Comparison of ENCODE assay signal across 8 cellular contexts in genomic region chr12:49111206-49111605, GRCh38. TPM values are rescaled to one million over a fixed set of nuclear protein-coding genes. Genes with fewer than 3 reads are reported as not detected.
DNase-seq lines count a peak whose midpoint lies in the region; ATAC-seq, FAIRE-seq and TF ChIP-seq lines count a peak whose summit lies in the region.

No MANE protein-coding gene starts in this region.

- peaks cover 15% of the 10 kb centered on the region for H3K4me1 ChIP-seq in A549
- peaks cover 6 to 29% of the 10 kb centered on the region in 2 experiments; a peak in 3 of 4 replicates for H3K4me1 ChIP-seq in HCT116 (ENCODE audit: control insufficient read depth in 1 of 2, insufficient read depth in 2 of 2, low read length in 2 of 2)
- peaks cover 4% of the 10 kb centered on the region for H3K4me1 ChIP-seq in mesendoderm (ENCODE audit: control insufficient read depth, low read depth, low read length)

- no peaks in the 10 kb centered on the region for H3K27me3 ChIP-seq in HCT116 (ENCODE audit: insufficient read depth, low read length)
- no peaks in the 10 kb centered on the region for H3K27me3 ChIP-seq in mesendoderm (ENCODE audit: insufficient read depth, low read length, poor library complexity)

- H3K9me3 ChIP-seq in A549, result no peaks in the 10 kb centered on the region
- no peaks in the 10 kb centered on the region for H3K9me3 ChIP-seq in HCT116 (ENCODE audit: control insufficient read depth in 1 of 2, insufficient read depth in 1 of 2, low read depth in 1 of 2, low read length in 2 of 2)

- peak overlapping the region; percentile 73 for H3K56ac ChIP-seq in mesendoderm (ENCODE audit: low read length)

- intact Hi-C loops in HCT116 (cut with micrococcal nuclease), result no loop called here

- H3K36me3 ChIP-seq in HCT116 (ENCODE audit: control insufficient read depth in 1 of 2, insufficient read depth in 2 of 2, low read length in 2 of 2), result no peaks in the 10 kb centered on the region
- no peaks in the 10 kb centered on the region for H3K36me3 ChIP-seq in mesendoderm (ENCODE audit: control insufficient read depth, insufficient read depth, low read length)

- H3K9ac ChIP-seq in HCT116 (ENCODE audit: low read length), result peak overlapping the region; percentile 77
- H3K9ac ChIP-seq in mesendoderm (ENCODE audit: low read length), result peak overlapping the region; percentile 55

- in situ Hi-C loops in astrocyte of the cerebellum (cut with HindIII; ENCODE audit: low sequenced_read_pairs), result no loop called here

- no peak overlapping the region for H2AK5ac ChIP-seq in mesendoderm (ENCODE audit: low read length)

- no peak overlapping the region for H4K8ac ChIP-seq in mesendoderm (ENCODE audit: low read depth, low read length)

- H2AFZ ChIP-seq in HCT116 (ENCODE audit: low read depth, low read length, poor library complexity, severe bottlenecking), result peak overlapping the region; percentile 89

- H3K9me2 ChIP-seq in HCT116 (ENCODE audit: insufficient read depth), result no peaks in the 10 kb centered on the region

- H3K79me2 ChIP-seq in HCT116 (ENCODE audit: insufficient read depth, low read length), result peaks cover 4% of the 10 kb centered on the region
- peaks cover 6% of the 10 kb centered on the region for H3K79me2 ChIP-seq in mesendoderm (ENCODE audit: control insufficient read depth, insufficient read depth, low read length)

- ATAC-seq in A549, result peak; percentile 16 to 44; a peak in 5 of 6 replicates
- ATAC-seq in HCT116, result peak; percentile 6
- no peak for ATAC-seq in HG03432 (IDR thresholded peaks at IDR 0.05; ENCODE audit: unreplicated experiment)

- no peak overlapping the region for H2BK120ac ChIP-seq in mesendoderm (ENCODE audit: low read depth, low read length)

- no peaks in the 10 kb centered on the region for H4K20me1 ChIP-seq in HCT116 (ENCODE audit: insufficient read depth)

- H2BK15ac ChIP-seq in mesendoderm (replicated peaks; ENCODE audit: low read depth), result no peak overlapping the region

- peaks cover 16% of the 10 kb centered on the region for H3K79me1 ChIP-seq in mesendoderm (ENCODE audit: low read length)

- H3K4me3 ChIP-seq in A549 (peak overlapping the region; percentile 89), HCT116 (replicated peaks in 1 of 2; ENCODE audit: low read depth in 1 of 2, low read length in 2 of 2) (peak overlapping the region; percentile 90 to 97), astrocyte of the cerebellum (ENCODE audit: low read depth, low read length) (peak overlapping the region; percentile 79), mesendoderm (ENCODE audit: low read length) (no peak overlapping the region)

- BruUV-seq in HCT116 (replicated peaks; lab: Mats Ljungman, UMichigan), result TSS peak; percentile 50

- TF ChIP-seq EP300 in A549 (IDR thresholded peaks at IDR 0.05), result no peak

- RAD21 ChIA-PET in HCT116 (lab: Charles Lee; ENCODE audit: low non-redundant PET in 1 of 2, low total read pairs in 2 of 2, uncharacterized antibody in 2 of 2, unreplicated experiment in 2 of 2), result no interaction called here

- H4K5ac ChIP-seq in mesendoderm (ENCODE audit: low read length), result no peak overlapping the region

- FAIRE-seq in A549 (lab: Jason Lieb, UNC), result no peak

- TF ChIP-seq POLR2A in A549 (IDR thresholded peaks at IDR 0.05; ENCODE audit: low read length) (no peak), HCT116 (IDR thresholded peaks at IDR 0.05; ENCODE audit: borderline replicate concordance, extremely low read depth, insufficient read depth, insufficient read length) (no peak)

- H3K27ac ChIP-seq in A549 (peak overlapping the region; percentile 74 to 93), HCT116 (ENCODE audit: low read depth, low read length) (peak overlapping the region; percentile 19; the same call in 1 of the 2 replicates), mesendoderm (ENCODE audit: low read depth, low read length) (no peak overlapping the region)

- POLR2A ChIA-PET in A549 (lab: Yijun Ruan, JAX) (interaction anchor here (1.0 to 3.4 kb wide), 7 partner anchors 8 to 631 kb away, joined by 3 to 39 read pairs (median 9); partner anchors contain the start of genes TUBA1A and TUBA1B), HCT116 (lab: Charles Lee) (interaction anchor here (1.0 to 3.5 kb wide), 6 partner anchors 9 to 41 kb away, joined by 3 to 30 read pairs (median 6); partner anchors contain the start of genes RHEBL1 and TUBA1B)

- H3K23ac ChIP-seq in mesendoderm (ENCODE audit: low read length), result no peak overlapping the region

- H3K4me2 ChIP-seq in A549 (peak overlapping the region; percentile 73), HCT116 (ENCODE audit: low read length) (peak overlapping the region; percentile 93), mesendoderm (ENCODE audit: low read length) (peak overlapping the region; percentile 50)

- no peak overlapping the region for H3K18ac ChIP-seq in mesendoderm (ENCODE audit: low read length)

- DNase-seq in A549 (ENCODE audit: low read depth in 1 of 2, low spot score in 1 of 2), result no peak
- no peak for DNase-seq in HCT116 (ENCODE audit: low read depth, low spot score)
- no peak for DNase-seq in astrocyte of the cerebellum (ENCODE audit: low read depth)
- DNase-seq in mesendoderm, result no peak
- DNase-seq in stimulated activated CD4-positive, alpha-beta T cell treated with anti-CD3 and anti-CD28 coated beads, Interleukin-2, amount 100 ng/mL, for 48 hours, result no peak
- no peak for DNase-seq in NCI-H146 treated with DMSO at 0.1 percent for 48 hours (lab: John Stamatoyannopoulos, UW; ENCODE audit: unreplicated experiment)
- DNase-seq in Kasumi-1 (lab: John Stamatoyannopoulos, UW), result no peak

- TF ChIP-seq CTCF in A549 (IDR thresholded peaks at IDR 0.05) (no peak), HCT116 (IDR thresholded peaks at IDR 0.05 in 2 of 3, conservative IDR thresholded peaks at IDR 0.05 in 1 of 3; ENCODE audit: borderline replicate concordance in 1 of 3, insufficient read depth in 1 of 3, low read depth in 2 of 3, low read length in 2 of 3) (no peak), astrocyte of the cerebellum (IDR thresholded peaks at IDR 0.05; ENCODE audit: low read depth, low read length, missing control alignments) (no peak)

- no peak for TF ChIP-seq RAD21 in A549 (conservative IDR thresholded peaks at IDR 0.05 in 1 of 2, IDR thresholded peaks at IDR 0.05 in 1 of 2)
- no peak for TF ChIP-seq RAD21 in HCT116 (IDR thresholded peaks at IDR 0.05; ENCODE audit: low read depth)

- no peak overlapping the region for H2BK5ac ChIP-seq in mesendoderm (ENCODE audit: low read length)

- WGBS in A549 (ENCODE audit: missing lambda C conversion rate), result 44% methylated on average over 6 of the region's 6 CpGs
- no CpG with 5 or more reads among the region's 6 CpGs for WGBS in mesendoderm (ENCODE audit: extremely low coverage, insufficient coverage, low lambda C conversion rate)

- CTCF ChIA-PET in A549 (lab: Yijun Ruan, JAX) (interaction anchor here (1.0 to 18.9 kb wide), 10 partner anchors 9 to 64 kb away, joined by 3 to 159 read pairs (median 18); partner anchors contain the start of genes DHH and TUBA1B), HCT116 (lab: Charles Lee) (interaction anchor here (1.0 to 4.6 kb wide), 7 partner anchors 10 to 47 kb away, joined by 4 to 27 read pairs (median 9); partner anchors contain the start of genes RHEBL1 and TUBA1B)

- H3K4ac ChIP-seq in mesendoderm (ENCODE audit: low read depth, low read length), result no peak overlapping the region

RNA-seq across cellular contexts. Expression of gene LMBR1L, which starts 0.6 kb away (rescaled TPM):
- polyA plus RNA-seq in A549 (2011; rRNA removed), result 25.1 and 35.7 TPM in 2 replicates
- 22.0 and 24.7 TPM in 2 replicates for polyA plus RNA-seq in A549 (2012; cell fraction: cytosol; rRNA removed)
- 64.9 and 69.6 TPM in 2 replicates for polyA plus RNA-seq in A549 (2012; cell fraction: nucleus; rRNA removed)
- polyA plus RNA-seq in A549 (2017; fragmentation: RNase III; extraction: RNeasy Plus Mini Kit Qiagen cat#74134 plus additional on column Dnase treatment), result 12.9 to 20.0 TPM (median 16.7 TPM) in 3 replicates
- 51.5 and 62.8 TPM in 2 replicates for polyA minus RNA-seq in A549 (2011; rRNA and poly(A)+ RNA removed)
- 44.4 TPM for total RNA-seq in HCT116 (2021; ENCODE audit: unreplicated experiment)
- polyA plus RNA-seq in HCT116 (2012), result 45.9 and 50.5 TPM in 2 replicates
- 11.1 TPM for polyA plus RNA-seq in mesendoderm (2013, experiment 1 of 2)
- 12.6 TPM for polyA plus RNA-seq in mesendoderm (2013, experiment 2 of 2)

RNA-seq across cellular contexts. Expression of gene DHH, which starts 16.6 kb away (rescaled TPM):
- polyA plus RNA-seq in A549 (2011; rRNA removed), result not detected in 2 replicates
- polyA plus RNA-seq in A549 (2012; cell fraction: cytosol; rRNA removed), result 0.03 TPM in 1 of 2 replicates, not detected in the other
- polyA plus RNA-seq in A549 (2012; cell fraction: nucleus; rRNA removed), result 0.06 and 0.12 TPM in 2 replicates
- polyA plus RNA-seq in A549 (2017; fragmentation: RNase III; extraction: RNeasy Plus Mini Kit Qiagen cat#74134 plus additional on column Dnase treatment), result not detected in 3 replicates
- not detected in 2 replicates for polyA minus RNA-seq in A549 (2011; rRNA and poly(A)+ RNA removed)
- total RNA-seq in HCT116 (2021; ENCODE audit: unreplicated experiment), result 0.22 TPM
- polyA plus RNA-seq in HCT116 (2012), result 0.05 and 0.09 TPM in 2 replicates
- 0.01 TPM for polyA plus RNA-seq in mesendoderm (2013, experiment 1 of 2)
- polyA plus RNA-seq in mesendoderm (2013, experiment 2 of 2), result 0.03 TPM

RNA-seq across cellular contexts. Expression of gene TUBA1B, which starts 20.0 kb away (rescaled TPM):
- polyA plus RNA-seq in A549 (2011; rRNA removed), result 2,708 and 2,745 TPM in 2 replicates
- 5,875 and 6,626 TPM in 2 replicates for polyA plus RNA-seq in A549 (2012; cell fraction: cytosol; rRNA removed)
- polyA plus RNA-seq in A549 (2012; cell fraction: nucleus; rRNA removed), result 4,024 and 4,599 TPM in 2 replicates
- 2,367 to 2,820 TPM (median 2,590 TPM) in 3 replicates for polyA plus RNA-seq in A549 (2017; fragmentation: RNase III; extraction: RNeasy Plus Mini Kit Qiagen cat#74134 plus additional on column Dnase treatment)
- 2,915 and 3,348 TPM in 2 replicates for polyA minus RNA-seq in A549 (2011; rRNA and poly(A)+ RNA removed)
- 1,628 TPM for total RNA-seq in HCT116 (2021; ENCODE audit: unreplicated experiment)
- 2,103 and 2,243 TPM in 2 replicates for polyA plus RNA-seq in HCT116 (2012)
- 2,535 TPM for polyA plus RNA-seq in mesendoderm (2013, experiment 1 of 2)
- 2,481 TPM for polyA plus RNA-seq in mesendoderm (2013, experiment 2 of 2)

RNA-seq across cellular contexts. Expression of gene RHEBL1, which starts 41.4 kb away (rescaled TPM):
- 4.0 TPM in 2 replicates for polyA plus RNA-seq in A549 (2011; rRNA removed)
- polyA plus RNA-seq in A549 (2012; cell fraction: cytosol; rRNA removed), result 3.6 and 4.9 TPM in 2 replicates
- polyA plus RNA-seq in A549 (2012; cell fraction: nucleus; rRNA removed), result 3.9 TPM in 2 replicates
- 1.8 to 2.4 TPM (median 2.1 TPM) in 3 replicates for polyA plus RNA-seq in A549 (2017; fragmentation: RNase III; extraction: RNeasy Plus Mini Kit Qiagen cat#74134 plus additional on column Dnase treatment)
- polyA minus RNA-seq in A549 (2011; rRNA and poly(A)+ RNA removed), result 3.8 and 4.9 TPM in 2 replicates
- 2.8 TPM for total RNA-seq in HCT116 (2021; ENCODE audit: unreplicated experiment)
- polyA plus RNA-seq in HCT116 (2012), result 2.9 and 4.2 TPM in 2 replicates
- 3.2 TPM for polyA plus RNA-seq in mesendoderm (2013, experiment 1 of 2)
- 3.1 TPM for polyA plus RNA-seq in mesendoderm (2013, experiment 2 of 2)

RNA-seq across cellular contexts. Expression of gene KMT2D, which starts 50.6 kb away (rescaled TPM):
- polyA plus RNA-seq in A549 (2011; rRNA removed) (17.6 and 21.4 TPM in 2 replicates), A549 (2017; fragmentation: RNase III; extraction: RNeasy Plus Mini Kit Qiagen cat#74134 plus additional on column Dnase treatment) (20.0 to 24.8 TPM (median 20.8 TPM) in 3 replicates)
- 31.0 and 32.3 TPM in 2 replicates for polyA plus RNA-seq in A549 (2012; cell fraction: cytosol; rRNA removed)
- 88.5 and 94.2 TPM in 2 replicates for polyA plus RNA-seq in A549 (2012; cell fraction: nucleus; rRNA removed)
- 45.9 and 46.2 TPM in 2 replicates for polyA minus RNA-seq in A549 (2011; rRNA and poly(A)+ RNA removed)
- total RNA-seq in HCT116 (2021; ENCODE audit: unreplicated experiment), result 71.3 TPM
- 48.0 and 54.6 TPM in 2 replicates for polyA plus RNA-seq in HCT116 (2012)
- polyA plus RNA-seq in mesendoderm (2013, experiment 1 of 2), result 20.5 TPM
- 19.3 TPM for polyA plus RNA-seq in mesendoderm (2013, experiment 2 of 2)
